19 cellular contexts compared by ENCODE assay signal in the genomic region with DNA sequence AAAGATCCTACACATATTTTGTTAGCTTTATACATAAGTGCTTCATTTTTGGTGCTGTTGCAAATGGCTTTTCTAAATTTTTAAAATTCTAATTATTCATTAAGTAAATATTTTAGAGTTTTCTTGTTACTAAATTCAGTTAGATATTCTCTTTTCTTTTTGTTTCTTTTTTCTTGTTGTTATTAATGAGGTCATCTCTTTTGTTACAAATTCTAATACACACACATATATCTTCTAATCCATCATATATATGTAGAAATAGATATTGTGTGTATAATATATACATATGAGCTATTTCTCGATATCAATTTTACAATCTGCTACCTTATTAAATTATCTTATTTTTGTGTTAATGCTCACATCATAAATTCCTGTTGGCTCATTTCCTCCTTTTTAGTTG.
DNase-seq lines count a peak whose midpoint lies in the region; ATAC-seq, FAIRE-seq and TF ChIP-seq lines count a peak whose summit lies in the region.
"Had no signal": no experiment of that assay in that cellular context is flagged by ENCODE, and none has a peak within 500 bp of the region (broad histone marks: within the 10 kb centered on the region; RNA-seq: fewer than 3 reads in every experiment).

No MANE protein-coding gene starts in this region.

- no peak overlapping the region for H3K27ac ChIP-seq in kidney (ENCODE audit: low read depth in 2 of 2, low read length in 2 of 2)
- H3K27ac ChIP-seq: BLaER1, C4-2B had no signal

- no peak for DNase-seq in D721Med (ENCODE audit: insufficient read length, low spot score)
- no peak for DNase-seq in T-helper 17 cell
- DNase-seq in kidney: no peak
- DNase-seq in GDM1 (lab: John Stamatoyannopoulos, UW): no peak
- DNase-seq: Caco-2; CD4-positive, CD25-positive, alpha-beta regulatory T cell; CD8-positive, alpha-beta T cell; DMS 273 treated with DMSO at 0.1 percent for 48 hours; DMS79 treated with DMSO at 0.1 percent for 48 hours; GOT3 had no signal

- no peaks in the 10 kb centered on the region for H3K9me3 ChIP-seq in T-helper 17 cell (ENCODE audit: control insufficient read depth, low read length, poor library complexity, severe bottlenecking)
- peaks cover 0 to 5% of the 10 kb centered on the region in 2 donors for H3K9me3 ChIP-seq in kidney (ENCODE audit: control insufficient read depth in 1 of 2, low read length in 2 of 2)
- H3K9me3 ChIP-seq: Caco-2 had no signal

- no peak overlapping the region for H3K27ac Mint-ChIP-seq in T-helper 17 cell
- H3K27ac Mint-ChIP-seq: B cell; CD4-positive, CD25-positive, alpha-beta regulatory T cell; CD8-positive, alpha-beta T cell had no signal

- TF ChIP-seq CTCF in D721Med (IDR thresholded peaks at IDR 0.05; ENCODE audit: insufficient read depth, missing control alignments) (no peak), kidney (IDR thresholded peaks at IDR 0.05; ENCODE audit: borderline replicate concordance, extremely low read depth, insufficient read depth) (no peak)

- intact Hi-C loops in kidney (cut with DNase I): no loop called here

- ATAC-seq in T-helper 17 cell: no peak
- no peak for ATAC-seq in GM21723 (IDR thresholded peaks at IDR 0.05; ENCODE audit: unreplicated experiment)
- no peak for ATAC-seq in HG02870 (IDR thresholded peaks at IDR 0.05; ENCODE audit: unreplicated experiment)
- ATAC-seq: CD8-positive, alpha-beta T cell had no signal

- no peaks in the 10 kb centered on the region for H3K4me1 ChIP-seq in kidney (ENCODE audit: control insufficient read depth in 1 of 2, insufficient read depth in 1 of 2, low read depth in 1 of 2, low read length in 2 of 2)
- H3K4me1 ChIP-seq: BLaER1, Caco-2, HAP-1 had no signal

- no peaks in the 10 kb centered on the region for H3K27me3 Mint-ChIP-seq in T-helper 17 cell

- H3K4me3 Mint-ChIP-seq in T-helper 17 cell: peak overlapping the region; percentile 45
- H3K4me3 Mint-ChIP-seq: B cell; CD4-positive, CD25-positive, alpha-beta regulatory T cell; CD8-positive, alpha-beta T cell had no signal

- FAIRE-seq in D721Med (lab: Jason Lieb, UNC): peak; percentile 88
- FAIRE-seq in kidney (lab: Jason Lieb, UNC): peak; percentile 68
- FAIRE-seq: GM12892, GM19239, H54 had no signal

- H3K36me3 ChIP-seq in kidney (ENCODE audit: control insufficient read depth in 1 of 2, insufficient read depth in 2 of 2, low read length in 2 of 2): no peaks in the 10 kb centered on the region
- H3K36me3 ChIP-seq: BLaER1, HAP-1 had no signal

- H3K9ac ChIP-seq in kidney (ENCODE audit: low read length in 2 of 2): no peak overlapping the region
- H3K9ac ChIP-seq: BLaER1 had no signal

- H3K36me3 Mint-ChIP-seq in T-helper 17 cell (ENCODE audit: low read depth): no peaks in the 10 kb centered on the region
- H3K36me3 Mint-ChIP-seq: CD4-positive, CD25-positive, alpha-beta regulatory T cell; CD8-positive, alpha-beta T cell had no signal

- no peak overlapping the region for H3K4me3 ChIP-seq in kidney (ENCODE audit: low read length in 2 of 2)
- H3K4me3 ChIP-seq: BLaER1, HAP-1 had no signal

- no peaks in the 10 kb centered on the region for H3K4me1 Mint-ChIP-seq in T-helper 17 cell
- H3K4me1 Mint-ChIP-seq: B cell; CD4-positive, CD25-positive, alpha-beta regulatory T cell had no signal
